Comparison of ENCODE assay signal across 8 cellular contexts in genomic region chr19:11035441-11036377, GRCh38. TPM values are rescaled to one million over a fixed set of nuclear protein-coding genes. Genes with fewer than 3 reads are reported as not detected.
DNase-seq lines count a peak whose midpoint lies in the region; ATAC-seq lines count a peak whose summit lies in the region.

No MANE protein-coding gene starts in this region.

- peak; percentile 70 for ATAC-seq in GM18868 (IDR thresholded peaks at IDR 0.05; ENCODE audit: unreplicated experiment)
- peak; percentile 75 for ATAC-seq in HG03378 (IDR thresholded peaks at IDR 0.05; ENCODE audit: unreplicated experiment)

- DNase-seq in AG08396 (ENCODE audit: low spot score) (peak; percentile 93), NCI-H748 (lab: John Stamatoyannopoulos, UW; ENCODE audit: unreplicated experiment) (peak; percentile 60), dermis microvascular lymphatic vessel endothelial cell (ENCODE audit: low read depth in 2 of 2) (peak; percentile 84 to 87), lung microvascular endothelial cell (ENCODE audit: low read depth in 2 of 2) (peak; percentile 88 to 93)
- DNase-seq in activated CD4-positive, alpha-beta T cell treated with anti-CD3 and anti-CD28 coated beads, Interleukin-2, amount 50 U/mL, for 24 hours (ENCODE audit: low read depth in 1 of 2, low spot score in 1 of 2), result peak; percentile 70 to 83
- DNase-seq in stimulated activated CD8-positive, alpha-beta memory T cell treated with anti-CD3 and anti-CD28 coated beads, Interleukin-12 subunit alpha, Interleukin-12 subunit beta, amount 100 ng/mL, for 24 hours (ENCODE audit: extremely low read depth), result peak; percentile 52

RNA-seq across cellular contexts. Expression of gene LDLR, which starts 53.6 kb away (rescaled TPM):
- total RNA-seq in dermis microvascular lymphatic vessel endothelial cell, result 62.2 and 86.4 TPM in 2 replicates
- 47.9 and 81.5 TPM in 2 replicates for total RNA-seq in lung microvascular endothelial cell

Comparison
In these comparisons a context has a peak if more than half of its experiments do, and no peak if none do; other contexts are left out.
1. Peak in every context shown above with its lines: DNase-seq and ATAC-seq.